In genomic region chr11:119982517-119983239, GRCh38 we compare ENCODE assay signal across 25 cellular contexts.
DNase-seq lines count a peak whose midpoint lies in the region; ATAC-seq lines count a peak whose summit lies in the region.
"Had no signal": no experiment of that assay in that cellular context is flagged by ENCODE, and none has a peak within 500 bp of the region (broad histone marks: within the 10 kb centered on the region; RNA-seq: fewer than 3 reads in every experiment).

No MANE protein-coding gene starts in this region.

- peak overlapping the region; percentile 49 for H2AK5ac ChIP-seq in neuronal stem cell (ENCODE audit: low read depth, low read length)

- H2BK5ac ChIP-seq in neuronal stem cell (ENCODE audit: low read length), result no peak overlapping the region

- H3K14ac ChIP-seq in neuronal stem cell (ENCODE audit: low read length), result no peak overlapping the region

- peak; percentile 36 for ATAC-seq in esophagus mucosa
- ATAC-seq in HG03095 (IDR thresholded peaks at IDR 0.05; ENCODE audit: unreplicated experiment), result no peak
- ATAC-seq: activated T-cell treated with anti-CD3 and anti-CD28 coated beads, Interleukin-2, amount 50 U/mL, for 4 hours; stimulated activated naive CD8-positive, alpha-beta T cell treated with anti-CD3 and anti-CD28 coated beads, Interleukin-15, Interleukin-2, amounts not matched to agents 100 U/mL and 50 U/mL, for 24 hours had no signal

- H3K23ac ChIP-seq in neuronal stem cell (ENCODE audit: low read depth, low read length, poor library complexity), result no peak overlapping the region

- H4K8ac ChIP-seq in neuronal stem cell (ENCODE audit: low read depth, low read length), result no peak overlapping the region

- DNase-seq in Daoy (ENCODE audit: low read depth) (peak; percentile 27), NCI-H1092 treated with DMSO at 0.1 percent for 48 hours (lab: John Stamatoyannopoulos, UW) (peak; percentile 71), neuronal stem cell (ENCODE audit: low spot score) (no peak), NCI-H2081 treated with DMSO at 0.1 percent for 48 hours (lab: John Stamatoyannopoulos, UW) (no peak)
- no peak for DNase-seq in activated CD8-positive, alpha-beta memory T cell treated with anti-CD3 and anti-CD28 coated beads, Interleukin-2, amount 50 U/mL, for 48 hours
- DNase-seq: activated CD4-positive, alpha-beta memory T cell treated with anti-CD3 and anti-CD28 coated beads for 36 hours; activated naive CD4-positive, alpha-beta T cell treated with anti-CD3 and anti-CD28 coated beads, Interleukin-2, amount 50 U/mL, for 16 hours; activated T-cell treated with anti-CD3 and anti-CD28 coated beads, Interleukin-2, amount 50 U/mL, for 4 hours; aorta; effector CD4-positive, alpha-beta T cell; GOT3; left ventricle myocardium inferior; midbrain; MV-4-11; NCI-H226; NK-92 treated with Interleukin-12 subunit alpha and Interleukin-12 subunit beta, amount 100 ng/mL, for 24 hours; psoas muscle; SK-N-SH; stimulated activated CD4-positive, alpha-beta T cell treated with anti-CD3 and anti-CD28 coated beads, Interleukin-2, amount 100 ng/mL, for 24 hours; stimulated activated naive CD8-positive, alpha-beta T cell treated with anti-CD3 and anti-CD28 coated beads, Interleukin-15, Interleukin-2, amounts not matched to agents 100 U/mL and 50 U/mL, for 24 hours; trophoblast cell had no signal

- no CpG with 5 or more reads among the region's 16 CpGs for WGBS in neuronal stem cell (ENCODE audit: extremely low coverage in 2 of 2, insufficient read length in 2 of 2, insufficient replicate concordance in 1 of 2), 2 donors

- H3K9ac ChIP-seq in neuronal stem cell (ENCODE audit: low read depth, low read length, poor library complexity), result no peak overlapping the region
- H3K9ac ChIP-seq: KMS-11, SK-N-SH had no signal

- no peak overlapping the region for H2BK120ac ChIP-seq in neuronal stem cell (ENCODE audit: low read depth, low read length)

- H3K18ac ChIP-seq in neuronal stem cell (ENCODE audit: low read length), result peak overlapping the region; percentile 30

- H3K4me1 ChIP-seq in neuronal stem cell (ENCODE audit: control insufficient read depth in 2 of 2, insufficient read depth in 1 of 2, low read depth in 1 of 2, low read length in 2 of 2), result peaks cover 4 to 8% of the 10 kb centered on the region in 2 donors
- H3K4me1 ChIP-seq: left ventricle myocardium inferior, psoas muscle had no signal

- no peak overlapping the region for H3K4ac ChIP-seq in neuronal stem cell (ENCODE audit: low read length)

- H2BK12ac ChIP-seq in neuronal stem cell (ENCODE audit: low read length), result no peak overlapping the region

- no peaks in the 10 kb centered on the region for H3K36me3 ChIP-seq in neuronal stem cell (replicated peaks in 1 of 2; ENCODE audit: control insufficient read depth in 2 of 2, insufficient read depth in 2 of 2, low read length in 2 of 2)
- H3K36me3 ChIP-seq: left ventricle myocardium inferior had no signal

- no peak overlapping the region for H3K27ac ChIP-seq in neuronal stem cell (replicated peaks; ENCODE audit: low read length)
- H3K27ac ChIP-seq: KMS-11, left ventricle myocardium inferior, psoas muscle, skin epidermis had no signal

- H4K91ac ChIP-seq in neuronal stem cell (ENCODE audit: low read depth, low read length, poor library complexity), result no peak overlapping the region

- H3K9me3 ChIP-seq in neuronal stem cell (replicated peaks in 1 of 2; ENCODE audit: control insufficient read depth in 2 of 2, insufficient read depth in 1 of 2, low read depth in 1 of 2, low read length in 2 of 2), result no peaks in the 10 kb centered on the region
- H3K9me3 ChIP-seq: left ventricle myocardium inferior, psoas muscle, SK-N-SH had no signal

- peak overlapping the region; percentile 22 for H2AFZ ChIP-seq in neuronal stem cell (ENCODE audit: low read length)

- no peaks in the 10 kb centered on the region for H3K79me1 ChIP-seq in neuronal stem cell (ENCODE audit: low read depth, low read length)

- no peak overlapping the region for H2BK15ac ChIP-seq in neuronal stem cell (ENCODE audit: low read length)

- no peak overlapping the region for H3K4me2 ChIP-seq in neuronal stem cell (ENCODE audit: insufficient read depth, low read length, poor library complexity, severe bottlenecking)
- H3K4me2 ChIP-seq: KMS-11, SK-N-SH had no signal

- no peak overlapping the region for H3K4me3 ChIP-seq in neuronal stem cell (ENCODE audit: low read length in 2 of 2)
- H3K4me3 ChIP-seq: left ventricle myocardium inferior, psoas muscle, skin epidermis had no signal

- H3K27me3 ChIP-seq in neuronal stem cell (ENCODE audit: control insufficient read depth in 3 of 3, insufficient read depth in 3 of 3, low read depth in 1 of 3, low read length in 3 of 3), result peaks cover 0 to 32% (median 0%) of the 10 kb centered on the region in 3 experiments

Comparison
In these comparisons a context has a peak if more than half of its experiments do, and no peak if none do; other contexts are left out.
1. DNase-seq: peak in Daoy (single experiment) and NCI-H1092 treated with DMSO at 0.1 percent for 48 hours (single experiment); none in neuronal stem cell (single experiment), NCI-H2081 treated with DMSO at 0.1 percent for 48 hours (single experiment) and activated CD8-positive, alpha-beta memory T cell treated with anti-CD3 and anti-CD28 coated beads, Interleukin-2, amount 50 U/mL, for 48 hours (single experiment).